Comparison of ENCODE assay signal across 23 cellular contexts in the genomic region with DNA sequence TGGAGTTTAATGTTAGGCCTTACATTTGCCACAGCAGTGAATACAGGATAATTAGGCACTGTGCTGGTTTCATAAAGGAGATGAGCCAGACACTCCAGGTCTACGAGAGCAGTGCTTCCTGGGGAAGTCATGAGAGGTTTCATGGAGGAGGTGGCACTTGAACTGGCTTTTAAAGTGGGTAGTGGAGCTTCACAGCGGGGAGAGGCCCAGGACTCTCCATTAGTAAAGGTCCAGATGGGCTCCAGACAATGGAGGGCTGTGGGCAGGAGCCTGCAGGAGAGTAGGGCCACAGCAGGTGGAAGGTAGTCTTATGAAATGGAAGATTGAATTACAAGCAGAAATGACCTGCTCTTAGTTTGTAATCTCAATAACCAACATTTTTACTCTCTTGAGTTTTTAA. TPM values are rescaled to one million over a fixed set of nuclear protein-coding genes. Genes with fewer than 3 reads are reported as not detected.
DNase-seq lines count a peak whose midpoint lies in the region; ATAC-seq lines count a peak whose summit lies in the region.
"Had no signal": no experiment of that assay in that cellular context is flagged by ENCODE, and none has a peak within 500 bp of the region (broad histone marks: within the 10 kb centered on the region; RNA-seq: fewer than 3 reads in every experiment).

No MANE protein-coding gene starts in this region.

- H3K79me1 ChIP-seq in mesenchymal stem cell (replicated peaks; ENCODE audit: low read length, poor library complexity, severe bottlenecking) = peaks cover 14% of the 10 kb centered on the region

- H3K23ac ChIP-seq in mesenchymal stem cell (ENCODE audit: low read length in 2 of 2) = no peak overlapping the region

- no peak overlapping the region for H2BK12ac ChIP-seq in mesenchymal stem cell (ENCODE audit: low read length in 2 of 2)

- H3K4me3 Mint-ChIP-seq in activated T-cell treated with anti-CD3 and anti-CD28 coated beads, Interleukin-2, amount 50 U/mL, for 4 hours = no peak overlapping the region
- H3K4me3 Mint-ChIP-seq: CD8-positive, alpha-beta T cell; T-helper 17 cell had no signal

- no peak overlapping the region for H3K18ac ChIP-seq in mesenchymal stem cell (ENCODE audit: low read depth in 1 of 2, low read length in 2 of 2)

- ATAC-seq in activated T-cell treated with anti-CD3 and anti-CD28 coated beads, Interleukin-2, amount 50 U/mL, for 4 hours = no peak
- ATAC-seq: CD8-positive, alpha-beta T cell; HepG2; Right ventricle myocardium inferior; T-helper 17 cell had no signal

- H3K27me3 ChIP-seq in mesenchymal stem cell (ENCODE audit: control insufficient read depth in 1 of 2, insufficient read depth in 1 of 2, low read length in 2 of 2) = no peaks in the 10 kb centered on the region

- no peak overlapping the region for H3K4me3 ChIP-seq in mesenchymal stem cell (ENCODE audit: insufficient read depth in 1 of 2, low read depth in 1 of 2, low read length in 2 of 2)

- H3K36me3 Mint-ChIP-seq in activated T-cell treated with anti-CD3 and anti-CD28 coated beads, Interleukin-2, amount 50 U/mL, for 4 hours (ENCODE audit: insufficient read depth) = peaks cover 12% of the 10 kb centered on the region
- H3K36me3 Mint-ChIP-seq: CD8-positive, alpha-beta T cell had no signal

- H3K36me3 ChIP-seq in mesenchymal stem cell (ENCODE audit: control insufficient read depth in 1 of 2, insufficient read depth in 2 of 2, low read depth in 1 of 2, low read length in 2 of 2) = peaks cover 28 to 69% of the 10 kb centered on the region in 2 experiments

- H3K27me3 Mint-ChIP-seq in activated T-cell treated with anti-CD3 and anti-CD28 coated beads, Interleukin-2, amount 50 U/mL, for 4 hours (ENCODE audit: low read depth) = no peaks in the 10 kb centered on the region
- H3K27me3 Mint-ChIP-seq: T-helper 17 cell had no signal

- H3K4me1 ChIP-seq in mesenchymal stem cell (ENCODE audit: control insufficient read depth, insufficient read depth, low read depth, low read length) = peaks cover 13% of the 10 kb centered on the region

- no peaks in the 10 kb centered on the region for H3K9me3 Mint-ChIP-seq in activated T-cell treated with anti-CD3 and anti-CD28 coated beads, Interleukin-2, amount 50 U/mL, for 4 hours
- H3K9me3 Mint-ChIP-seq: CD8-positive, alpha-beta T cell had no signal

- no peak overlapping the region for H3K4ac ChIP-seq in mesenchymal stem cell (ENCODE audit: low read depth in 1 of 2, low read length in 2 of 2)

- no peaks in the 10 kb centered on the region for H3K9me3 ChIP-seq in mesenchymal stem cell (ENCODE audit: control insufficient read depth, low read length)

- no peak overlapping the region for H3K27ac ChIP-seq in mesenchymal stem cell (ENCODE audit: low read length, poor library complexity, severe bottlenecking)
- H3K27ac ChIP-seq: HL-60 had no signal

- H4K8ac ChIP-seq in mesenchymal stem cell (ENCODE audit: low read length) = no peak overlapping the region

- H3K14ac ChIP-seq in mesenchymal stem cell (ENCODE audit: low read length in 2 of 2) = no peak overlapping the region

- H2BK5ac ChIP-seq in mesenchymal stem cell (ENCODE audit: low read depth, low read length, poor library complexity, severe bottlenecking) = no peak overlapping the region

- no peak overlapping the region for H2BK15ac ChIP-seq in mesenchymal stem cell (ENCODE audit: low read depth, poor library complexity, severe bottlenecking)

- H3K9ac ChIP-seq in mesenchymal stem cell (ENCODE audit: low read length) = no peak overlapping the region

- no peaks in the 10 kb centered on the region for H3K4me1 Mint-ChIP-seq in activated T-cell treated with anti-CD3 and anti-CD28 coated beads, Interleukin-2, amount 50 U/mL, for 4 hours (ENCODE audit: low read depth)

- H4K91ac ChIP-seq in mesenchymal stem cell (ENCODE audit: low read length) = peak overlapping the region; percentile 9

- DNase-seq in NCI-H1417 (lab: John Stamatoyannopoulos, UW) (peak; percentile 30 to 91 (median 78)), NCI-H1417 treated with DMSO at 0.1 percent for 48 hours (lab: John Stamatoyannopoulos, UW) (no peak), NCI-H187 (lab: John Stamatoyannopoulos, UW) (peak; percentile 60 to 73), NCI-H2227 treated with DMSO at 0.1 percent for 48 hours (lab: John Stamatoyannopoulos, UW) (peak; percentile 9), mesenchymal stem cell (no peak), epidermal melanocyte (ENCODE audit: insufficient read length, low spot score) (no peak), ureter (ENCODE audit: low spot score) (no peak)
- no peak for DNase-seq in activated T-cell treated with anti-CD3 and anti-CD28 coated beads, Interleukin-2, amount 50 U/mL, for 4 hours
- DNase-seq: 8988T; C1 segment of cervical spinal cord; CD8-positive, alpha-beta T cell; KBM-7; NCI-H1105; NCI-H1694 treated with DMSO at 0.1 percent for 48 hours; NCI-H2171; T-helper 17 cell had no signal

- H3K4me2 ChIP-seq in mesenchymal stem cell (ENCODE audit: low read length, poor library complexity, severe bottlenecking) = no peak overlapping the region

- no peak overlapping the region for H2AFZ ChIP-seq in mesenchymal stem cell (ENCODE audit: low read depth, low read length)

- 89% methylated on average over 2 of the region's 2 CpGs for WGBS in mesenchymal stem cell

- no peak overlapping the region for H2BK120ac ChIP-seq in mesenchymal stem cell (ENCODE audit: low read depth, low read length)

- no peak overlapping the region for H2AK5ac ChIP-seq in mesenchymal stem cell (ENCODE audit: low read length, severe bottlenecking)

RNA-seq across cellular contexts. Expression of gene CLDN22, which starts 29.0 kb away (rescaled TPM):
- 0.03 TPM for polyA plus RNA-seq in mesenchymal stem cell (2013, experiment 1 of 2)
- polyA plus RNA-seq in mesenchymal stem cell (2013, experiment 2 of 2) = not detected
- not detected for total RNA-seq in ureter
- not detected for total RNA-seq in activated T-cell treated with anti-CD3 and anti-CD28 coated beads, Interleukin-2, amount 50 U/mL, for 4 hours
- total RNA-seq: CD8-positive, alpha-beta T cell; Daoy; H4; HepG2; HT-29; Right ventricle myocardium inferior; SK-MEL-5; T-helper 17 cell had no signal

RNA-seq across cellular contexts. Expression of gene CLDN24, which starts 31.2 kb away (rescaled TPM):
- not detected for polyA plus RNA-seq in mesenchymal stem cell (2013, experiment 1 of 2)
- not detected for polyA plus RNA-seq in mesenchymal stem cell (2013, experiment 2 of 2)
- total RNA-seq in ureter = not detected
- total RNA-seq in activated T-cell treated with anti-CD3 and anti-CD28 coated beads, Interleukin-2, amount 50 U/mL, for 4 hours = not detected
- total RNA-seq: CD8-positive, alpha-beta T cell; Daoy; H4; HepG2; HT-29; Right ventricle myocardium inferior; SK-MEL-5; T-helper 17 cell had no signal
- polyA plus RNA-seq: HepG2 had no signal

Comparison
In these comparisons a context has a peak if more than half of its experiments do, and no peak if none do; other contexts are left out.
1. DNase-seq: peak in NCI-H1417 (3 of 3), NCI-H187 (2 of 2) and NCI-H2227 treated with DMSO at 0.1 percent for 48 hours (single experiment); none in NCI-H1417 treated with DMSO at 0.1 percent for 48 hours (single experiment), mesenchymal stem cell (single experiment), epidermal melanocyte (single experiment), ureter (single experiment) and activated T-cell treated with anti-CD3 and anti-CD28 coated beads, Interleukin-2, amount 50 U/mL, for 4 hours (single experiment).